6 cellular contexts compared by ENCODE assay signal in the genomic region with DNA sequence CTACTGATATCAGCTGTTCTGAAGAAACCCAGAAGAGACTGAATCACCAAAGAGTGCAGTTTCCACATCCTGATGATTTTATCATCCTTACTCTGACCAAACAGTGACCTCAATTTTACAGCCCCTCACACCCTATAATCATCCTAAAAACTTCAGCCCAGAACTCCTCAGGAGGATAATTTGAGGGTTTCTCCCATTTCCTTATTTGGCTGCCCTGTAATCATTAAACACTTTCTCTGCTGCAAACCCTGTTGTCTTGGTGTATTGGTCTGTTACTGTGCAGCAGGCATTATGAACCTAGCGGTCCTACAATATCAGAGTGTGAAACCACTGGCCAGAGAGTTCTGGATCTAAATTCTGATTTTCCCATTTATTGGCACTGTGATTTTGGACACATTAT.
"Had no signal": no experiment of that assay in that cellular context is flagged by ENCODE, and none has a peak within 500 bp of the region (broad histone marks: within the 10 kb centered on the region; RNA-seq: fewer than 3 reads in every experiment).

No MANE protein-coding gene starts in this region.

- H2AFZ ChIP-seq: GM23338 had no signal

- H3K4me3 ChIP-seq: GM23338, K562 had no signal

- DNase-seq: H9, HCEC 1CT, IMR-90, KG1 had no signal

- ATAC-seq: GM23338, K562 had no signal

- H3K4me2 ChIP-seq: GM23338 had no signal
